ENCODE assay signal across 1 cellular context in genomic region chr1:17245926-17246325, GRCh38.
TF ChIP-seq lines count a peak whose summit lies in the region.

No MANE protein-coding gene starts in this region.

TF ChIP-seq in H1, 55 proteins besides CTCF, POLR2A, EP300 and RAD21:
- TF ChIP-seq HDAC2 (IDR thresholded peaks at IDR 0.05; ENCODE audit: borderline replicate concordance in 1 of 2, low read depth in 2 of 2, low read length in 2 of 2) (no peak), SP1 (IDR thresholded peaks at IDR 0.05; ENCODE audit: low read depth, low read length) (no peak), JUN (IDR thresholded peaks at IDR 0.05; ENCODE audit: low read depth, low read length) (no peak), GTF2F1 (IDR thresholded peaks at IDR 0.05; ENCODE audit: borderline replicate concordance, low read depth, low read length) (no peak), SIX5 (IDR thresholded peaks at IDR 0.05; ENCODE audit: low read depth, low read length) (no peak), YY1 (IDR thresholded peaks at IDR 0.05; ENCODE audit: low read depth, low read length) (no peak), CEBPB (IDR thresholded peaks at IDR 0.05; ENCODE audit: low read depth, low read length) (no peak), SRF (IDR thresholded peaks at IDR 0.05; ENCODE audit: low read depth, low read length) (no peak), CHD1 (IDR thresholded peaks at IDR 0.05; ENCODE audit: low read depth, low read length) (no peak), SAP30 (IDR thresholded peaks at IDR 0.05; ENCODE audit: insufficient read depth, insufficient replicate concordance, low read length) (no peak), BRCA1 (IDR thresholded peaks at IDR 0.05; ENCODE audit: low read depth, low read length) (no peak), HDAC6 (IDR thresholded peaks at IDR 0.05; ENCODE audit: low read depth, low read length) (no peak), ZNF274 (IDR thresholded peaks at IDR 0.05; ENCODE audit: borderline replicate concordance, extremely low read depth, low read length) (no peak), PHF8 (conservative IDR thresholded peaks at IDR 0.05; ENCODE audit: low read depth, low read length) (no peak), SP2 (IDR thresholded peaks at IDR 0.05; ENCODE audit: low read length) (no peak), CHD2 (IDR thresholded peaks at IDR 0.05; ENCODE audit: low read length) (no peak), EZH2 (IDR thresholded peaks at IDR 0.05; ENCODE audit: low read depth, low read length, severe bottlenecking) (no peak), KDM1A (IDR thresholded peaks at IDR 0.05; ENCODE audit: borderline replicate concordance, low read length) (no peak), NRF1 (IDR thresholded peaks at IDR 0.05; ENCODE audit: low read depth, low read length) (no peak), POU5F1 (IDR thresholded peaks at IDR 0.05; ENCODE audit: low read depth, low read length) (no peak)
